ENCODE assay signal across 9 cellular contexts in the genomic region with DNA sequence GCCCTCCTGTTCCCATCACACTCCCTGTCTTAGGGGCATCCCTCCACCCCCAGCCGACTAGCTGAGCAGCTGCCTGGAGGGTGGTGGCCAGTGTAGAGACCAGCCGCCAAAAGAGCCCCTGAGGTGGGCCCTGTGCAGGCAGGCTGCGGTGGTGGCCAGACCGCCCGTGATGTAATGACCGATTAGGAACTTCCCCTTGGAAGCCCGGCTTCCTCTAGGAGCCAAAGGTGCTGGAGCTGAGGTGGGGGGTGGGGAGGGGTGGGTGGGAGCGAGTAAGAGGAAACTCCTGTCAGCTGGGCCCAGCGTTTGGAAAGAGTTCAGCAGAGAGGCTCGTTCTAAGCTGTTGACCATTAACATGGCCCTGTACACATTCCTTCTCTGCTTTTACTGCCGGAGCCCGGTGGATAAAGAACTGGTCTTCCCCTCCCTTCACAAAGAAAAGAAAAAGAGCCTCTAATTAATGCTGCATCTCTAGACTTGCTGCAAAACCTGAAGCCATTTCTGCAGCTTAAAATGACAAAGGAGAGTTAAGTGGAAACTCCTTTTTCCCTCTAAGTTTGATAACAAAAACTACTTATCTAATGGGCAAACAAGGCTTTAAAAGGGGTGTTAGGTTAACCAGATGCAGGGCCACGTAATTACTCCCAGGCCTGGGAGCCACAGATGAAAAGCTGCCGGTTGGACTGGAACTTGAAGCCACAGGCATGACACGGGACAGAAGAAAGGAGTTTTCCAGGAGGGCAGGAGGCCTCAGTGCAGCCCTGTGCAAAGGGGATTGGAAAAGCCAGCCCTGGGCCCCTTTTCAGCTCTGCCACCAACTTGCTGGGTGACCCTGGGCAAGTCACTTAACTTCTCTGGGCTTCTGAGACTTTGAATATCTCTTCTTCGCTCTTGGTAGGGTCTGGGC.
DNase-seq lines count a peak whose midpoint lies in the region; ATAC-seq, FAIRE-seq and TF ChIP-seq lines count a peak whose summit lies in the region.
"Had no signal": no experiment of that assay in that cellular context is flagged by ENCODE, and none has a peak within 500 bp of the region (broad histone marks: within the 10 kb centered on the region; RNA-seq: fewer than 3 reads in every experiment).

No MANE protein-coding gene starts in this region.

- peaks cover 72% of the 10 kb centered on the region for H3K4me1 Mint-ChIP-seq in type B pancreatic cell (ENCODE audit: unreplicated experiment)

- peak overlapping the region; percentile 89 for H3K27ac Mint-ChIP-seq in type B pancreatic cell
- H3K27ac Mint-ChIP-seq: activated CD8-positive, alpha-beta T cell treated with anti-CD3 and anti-CD28 coated beads, Interleukin-2, amount 10 ng/mL, durations not matched to agents 7 days and 5 days had no signal

- H3K4me1 ChIP-seq in esophagus (ENCODE audit: control insufficient read depth in 2 of 2, insufficient read depth in 2 of 2, low read length in 1 of 2) (peaks cover 0 to 5% of the 10 kb centered on the region in 2 donors), mucosa of descending colon (ENCODE audit: low read depth) (peaks cover 40% of the 10 kb centered on the region)

- TF ChIP-seq POLR2A in H54 (IDR thresholded peaks at IDR 0.05; ENCODE audit: low read depth, low read length), result no peak

- ATAC-seq in mucosa of descending colon (peak; percentile 53), HG03135 (IDR thresholded peaks at IDR 0.05; ENCODE audit: unreplicated experiment) (no peak)
- ATAC-seq: activated CD8-positive, alpha-beta T cell treated with anti-CD3 and anti-CD28 coated beads, Interleukin-2, amount 10 ng/mL, durations not matched to agents 7 days and 5 days had no signal

- peak; percentile 74 for DNase-seq in RCC 7860 (ENCODE audit: low spot score)
- peak; percentile 53 to 69 (median 62) for DNase-seq in mucosa of descending colon
- no peak for DNase-seq in type B pancreatic cell (ENCODE audit: extremely low spot score, unreplicated experiment)
- no peak for DNase-seq in H54 (ENCODE audit: insufficient read length, low spot score)
- DNase-seq in retina, result no peak
- no peak for DNase-seq in NCI-H187 treated with DMSO at 0.1 percent for 48 hours (lab: John Stamatoyannopoulos, UW)
- DNase-seq: activated CD8-positive, alpha-beta T cell treated with anti-CD3 and anti-CD28 coated beads, Interleukin-2, amount 10 ng/mL, durations not matched to agents 7 days and 5 days had no signal

- H3K9me3 Mint-ChIP-seq in type B pancreatic cell, result no peaks in the 10 kb centered on the region

- H3K27ac ChIP-seq in esophagus (ENCODE audit: low read depth in 2 of 2, low read length in 1 of 2), result peak overlapping the region; percentile 5 to 59

- H3K27me3 Mint-ChIP-seq in type B pancreatic cell, result no peaks in the 10 kb centered on the region

- H3K9me3 ChIP-seq in esophagus (ENCODE audit: control insufficient read depth in 2 of 2, insufficient read depth in 1 of 2, low read depth in 1 of 2, low read length in 1 of 2), result no peaks in the 10 kb centered on the region
- no peaks in the 10 kb centered on the region for H3K9me3 ChIP-seq in mucosa of descending colon

- no peak for FAIRE-seq in RCC 7860 (lab: Jason Lieb, UNC)
- FAIRE-seq in H54 (lab: Jason Lieb, UNC), result no peak

- H3K4me3 Mint-ChIP-seq in type B pancreatic cell, result peak overlapping the region; percentile 70
- H3K4me3 Mint-ChIP-seq: activated CD8-positive, alpha-beta T cell treated with anti-CD3 and anti-CD28 coated beads, Interleukin-2, amount 10 ng/mL, durations not matched to agents 7 days and 5 days had no signal

- no peak overlapping the region for H3K4me3 ChIP-seq in esophagus (ENCODE audit: low read depth in 1 of 2, low read length in 2 of 2)
- no peak overlapping the region for H3K4me3 ChIP-seq in mucosa of descending colon

- no peaks in the 10 kb centered on the region for H3K36me3 ChIP-seq in esophagus (ENCODE audit: control insufficient read depth in 2 of 2, insufficient read depth in 2 of 2, low read length in 1 of 2)
- no peaks in the 10 kb centered on the region for H3K36me3 ChIP-seq in mucosa of descending colon (ENCODE audit: low read depth)

- TF ChIP-seq CTCF in mucosa of descending colon (IDR thresholded peaks at IDR 0.05) (no peak), type B pancreatic cell (conservative IDR thresholded peaks at IDR 0.05) (no peak)

- intact Hi-C loops in mucosa of descending colon (cut with DNase I, micrococcal nuclease), result loop anchor here (5.0 to 10.0 kb wide), 3 partner anchors 82 to 158 kb away; no protein-coding TSS in a partner anchor

- no peaks in the 10 kb centered on the region for H3K27me3 ChIP-seq in esophagus (ENCODE audit: control insufficient read depth in 1 of 2, insufficient read depth in 2 of 2, low read length in 2 of 2)

- H3K36me3 Mint-ChIP-seq in type B pancreatic cell, result no peaks in the 10 kb centered on the region

- WGBS in esophagus, 2 donors, result 42 to 59% methylated on average over 16 of the region's 16 CpGs

Comparison
In these comparisons a context has a peak if more than half of its experiments do, and no peak if none do; other contexts are left out.
1. DNase-seq: peak in RCC 7860 (single experiment) and mucosa of descending colon (3 of 3); none in type B pancreatic cell (single experiment), H54 (single experiment), retina (single experiment) and NCI-H187 treated with DMSO at 0.1 percent for 48 hours (single experiment).